Comparison of ENCODE assay signal across 8 cellular contexts in genomic region chrX:41115104-41115425, GRCh38. TPM values are rescaled to one million over a fixed set of nuclear protein-coding genes. Genes with fewer than 3 reads are reported as not detected.
A peak's percentile ranks its signal among the peaks of the same experiment; 100 is the strongest.
DNase-seq lines count a peak whose midpoint lies in the region; TF ChIP-seq lines count a peak whose summit lies in the region.
"Not testable (repeated sequence)": the region's sequence is repeated elsewhere in the genome, so short reads cannot be mapped to it uniquely, and the experiment has no call there.

No MANE protein-coding gene starts in this region.

- H3K9me3 ChIP-seq in mammary epithelial cell (replicated peaks; ENCODE audit: insufficient read depth, low read length); cardiac muscle cell (ENCODE audit: low read depth); tibial nerve: not testable (repeated sequence)

- in situ Hi-C loops in mammary epithelial cell (cut with MboI; ENCODE audit: low sequenced_read_pairs in 2 of 2): loop anchor here (10.0 to 25.0 kb wide), 4 partner anchors 153 to 460 kb away; no protein-coding TSS in a partner anchor

- not testable (repeated sequence) for H3K36me3 ChIP-seq in mammary epithelial cell (ENCODE audit: insufficient read depth, low read length); cardiac muscle cell; tibial nerve

- not testable (repeated sequence) for H3K27me3 ChIP-seq in mammary epithelial cell (ENCODE audit: insufficient read depth, low read length); cardiac muscle cell; tibial nerve

- dilution Hi-C loops in mammary epithelial cell (cut with HindIII; ENCODE audit: low sequenced_read_pairs): not testable (repeated sequence)

- not testable (repeated sequence) for H2AFZ ChIP-seq in mammary epithelial cell (ENCODE audit: low read depth, low read length)

- not testable (repeated sequence) for H3K27ac ChIP-seq in mammary epithelial cell (ENCODE audit: insufficient read depth, low read depth, low read length); cardiac muscle cell; tibial nerve

- H3K9ac ChIP-seq in mammary epithelial cell (ENCODE audit: insufficient read depth, low read length): not testable (repeated sequence)

- not testable (repeated sequence) for TF ChIP-seq EP300 in tibial nerve (IDR thresholded peaks at IDR 0.05)

- H3K27me3 Mint-ChIP-seq in nephron progenitor cell (ENCODE audit: low read depth, poor library complexity): not testable (repeated sequence)

- peaks cover 30% of the 10 kb centered on the region for H3K9me3 Mint-ChIP-seq in nephron progenitor cell

- not testable (repeated sequence) for H3K4me1 ChIP-seq in mammary epithelial cell (ENCODE audit: insufficient read depth, low read length); cardiac muscle cell (ENCODE audit: low read depth)
- peaks cover 0 to 58% (median 0%) of the 10 kb centered on the region in 4 donors for H3K4me1 ChIP-seq in tibial nerve

- WGBS in mammary epithelial cell (ENCODE audit: low coverage, missing lambda C conversion rate): 0% methylated on average over 2 of the region's 4 CpGs
- 0 to 2% methylated on average over 4 of the region's 4 CpGs for WGBS in tibial nerve, 2 donors

- CTCF ChIA-PET in mammary epithelial cell (lab: Charles Lee; ENCODE audit: low non-redundant PET): interaction anchor here (0.5 to 0.8 kb wide), 8 partner anchors 104 to 465 kb away, joined by 3 to 10 read pairs (median 4); no protein-coding TSS in a partner anchor

- not testable (repeated sequence) for BruUV-seq in mammary epithelial cell (replicated peaks; lab: Mats Ljungman, UMichigan)

- not testable (repeated sequence) for H3K4me3 ChIP-seq in Jurkat, Clone E6-1 (ENCODE audit: low read length); mammary epithelial cell (replicated peaks in 1 of 3; ENCODE audit: insufficient read depth in 1 of 3, low read depth in 2 of 3, low read length in 3 of 3); cardiac muscle cell; tibial nerve

- not testable (repeated sequence) for H3K27ac Mint-ChIP-seq in nephron progenitor cell

- TF ChIP-seq POLR2A in tibial nerve (IDR thresholded peaks at IDR 0.05): not testable (repeated sequence)

- not testable (repeated sequence) for H3K4me3 Mint-ChIP-seq in nephron progenitor cell

- peak; percentile 7 for DNase-seq in DMS53 treated with DMSO at 0.1 percent for 48 hours (lab: John Stamatoyannopoulos, UW; ENCODE audit: unreplicated experiment)
- DNase-seq in Jurkat, Clone E6-1 (ENCODE audit: low read depth, low spot score): peak; percentile 24
- DNase-seq in NCI-H82 treated with DMSO at 0.1 percent for 48 hours (lab: John Stamatoyannopoulos, UW; ENCODE audit: unreplicated experiment): peak; percentile 10
- peak; percentile 41 for DNase-seq in activated CD4-positive, CD25-positive, alpha-beta regulatory T cell treated with anti-CD3 and anti-CD28 coated beads, Interleukin-2, amount 50 U/mL, for 72 hours
- not testable (repeated sequence) for DNase-seq in mammary epithelial cell; tibial nerve (ENCODE audit: low spot score in 2 of 2)
- peak; percentile 44 to 66 for DNase-seq in cardiac muscle cell (ENCODE audit: low read depth in 1 of 2, low spot score in 1 of 2)
- DNase-seq in nephron progenitor cell: peak; percentile 14

- H3K36me3 Mint-ChIP-seq in nephron progenitor cell (ENCODE audit: low read depth): peaks cover 24% of the 10 kb centered on the region

- peaks cover 33% of the 10 kb centered on the region for H3K4me1 Mint-ChIP-seq in nephron progenitor cell

- peaks cover 93% of the 10 kb centered on the region for H3K79me2 ChIP-seq in mammary epithelial cell (ENCODE audit: insufficient read depth, low read length)

- not testable (repeated sequence) for H3K4me2 ChIP-seq in mammary epithelial cell (ENCODE audit: insufficient read depth, low read depth, low read length)

- peaks cover 17% of the 10 kb centered on the region for H4K20me1 ChIP-seq in mammary epithelial cell (ENCODE audit: insufficient read depth, low read length)

- TF ChIP-seq CTCF in mammary epithelial cell (conservative IDR thresholded peaks at IDR 0.05 in 1 of 2, IDR thresholded peaks at IDR 0.05 in 1 of 2; ENCODE audit: extremely low read depth in 1 of 2, insufficient read depth in 1 of 2, low read depth in 1 of 2, low read length in 2 of 2) (peak; percentile 70 to 79), cardiac muscle cell (IDR thresholded peaks at IDR 0.05; ENCODE audit: low read depth, low read length) (peak; percentile 53), nephron progenitor cell (IDR thresholded peaks at IDR 0.05) (peak; percentile 90), tibial nerve (IDR thresholded peaks at IDR 0.05) (peak; percentile 67 to 85 (median 77))

- intact Hi-C loops in mammary epithelial cell (cut with micrococcal nuclease): loop anchor here (1.0 to 5.0 kb wide), 5 partner anchors 193 to 573 kb away; no protein-coding TSS in a partner anchor

RNA-seq across cellular contexts. Expression of gene USP9X, which starts 29.8 kb away (rescaled TPM):
- polyA plus RNA-seq in Jurkat, Clone E6-1 (2012; ENCODE audit: insufficient read depth, insufficient read length): 16.5 TPM
- total RNA-seq in mammary epithelial cell: 100 to 1,000 TPM in 1 of 2 donors, 10 to 100 TPM in 1; 93.0 to 134 TPM
- 19.3 TPM for polyA plus RNA-seq in mammary epithelial cell
- 427 TPM for polyA minus RNA-seq in mammary epithelial cell
- 72.4 and 95.6 TPM in 2 replicates for total RNA-seq in cardiac muscle cell
- 43.1 and 62.4 TPM in 2 replicates for polyA plus RNA-seq in cardiac muscle cell
- 100 to 1,000 TPM in 1 of 4 donors, 10 to 100 TPM in 3; 83.1 to 101 (median 97.2) TPM for total RNA-seq in tibial nerve
